Comparison of ENCODE assay signal across 8 cellular contexts in genomic region chr4:168831919-168832745, GRCh38.
DNase-seq lines count a peak whose midpoint lies in the region; ATAC-seq and TF ChIP-seq lines count a peak whose summit lies in the region.

No MANE protein-coding gene starts in this region.

- H3K36me3 Mint-ChIP-seq in naive thymus-derived CD8-positive, alpha-beta T cell: peaks cover 0 to 2% (median 0%) of the 10 kb centered on the region in 3 donors

- peaks cover 14% of the 10 kb centered on the region for H3K79me2 ChIP-seq in OCI-LY3 (ENCODE audit: low read length)

- POLR2A ChIA-PET in naive thymus-derived CD8-positive, alpha-beta T cell (lab: Charles Lee): no interaction called here

- H2AFZ ChIP-seq in OCI-LY3 (ENCODE audit: low read depth, low read length): peak overlapping the region; percentile 74

- peak overlapping the region; percentile 76 for H3K9ac ChIP-seq in OCI-LY3 (ENCODE audit: low read length)
- H3K9ac ChIP-seq in stomach smooth muscle (ENCODE audit: low read length in 2 of 2): peak overlapping the region; percentile 97 to 98

- no peak for TF ChIP-seq CTCF in OCI-LY3 (IDR thresholded peaks at IDR 0.05; ENCODE audit: low read depth, low read length)

- DNase-seq in Ammon's horn (ENCODE audit: low spot score) (peak; percentile 57), fibroblast of gingiva (ENCODE audit: low read depth) (peak; percentile 69)
- peak; percentile 12 to 17 for DNase-seq in activated T-helper 1 cell treated with anti-CD3 and anti-CD28 coated beads, Interleukin-2, amount 50 U/mL, for 16 hours (ENCODE audit: low read depth in 1 of 2, low spot score in 1 of 2)
- DNase-seq in naive thymus-derived CD8-positive, alpha-beta T cell: peak in 9 of 10 donors; percentile 17 to 70 (median 37)

- peaks cover 29 to 82% (median 48%) of the 10 kb centered on the region in 5 donors for H3K27me3 Mint-ChIP-seq in naive thymus-derived CD8-positive, alpha-beta T cell

- H4K20me1 ChIP-seq in OCI-LY3 (ENCODE audit: insufficient read depth, low read length): no peaks in the 10 kb centered on the region

- H3K36me3 ChIP-seq in OCI-LY3 (replicated peaks; ENCODE audit: low read depth, low read length) (no peaks in the 10 kb centered on the region), stomach smooth muscle (ENCODE audit: control insufficient read depth in 2 of 2, insufficient read depth in 2 of 2, low read length in 2 of 2) (peaks cover 0 to 2% of the 10 kb centered on the region in 2 donors)

- no peak overlapping the region for H3K27ac Mint-ChIP-seq in naive thymus-derived CD8-positive, alpha-beta T cell

- H3K27me3 ChIP-seq in OCI-LY3 (ENCODE audit: low read depth, low read length) (0 out of 2 replicates have a peak, but pooled peaks cover 4% of the 10 kb centered on the region), stomach smooth muscle (ENCODE audit: control insufficient read depth in 1 of 2, insufficient read depth in 2 of 2, low read length in 2 of 2) (no peaks in the 10 kb centered on the region)

- no peaks in the 10 kb centered on the region for H3K9me3 Mint-ChIP-seq in naive thymus-derived CD8-positive, alpha-beta T cell

- peak overlapping the region; percentile 80 for H3K4me2 ChIP-seq in OCI-LY3 (ENCODE audit: low read length)

- peaks cover 15% of the 10 kb centered on the region for H3K4me1 ChIP-seq in OCI-LY3 (ENCODE audit: low read length)
- peaks cover 18% of the 10 kb centered on the region for H3K4me1 ChIP-seq in stomach smooth muscle (ENCODE audit: control insufficient read depth, insufficient read depth, low read length)

- H3K4me3 Mint-ChIP-seq in naive thymus-derived CD8-positive, alpha-beta T cell: peak overlapping the region; percentile 70 to 93 (median 83)

- H3K27ac ChIP-seq in OCI-LY3 (ENCODE audit: low read length) (peak overlapping the region; percentile 4; the same call in 1 of the 2 replicates), stomach smooth muscle (ENCODE audit: low read length) (peak overlapping the region; percentile 99)

- H3K9me3 ChIP-seq in OCI-LY3 (ENCODE audit: insufficient read depth, low read length) (no peaks in the 10 kb centered on the region), stomach smooth muscle (ENCODE audit: control insufficient read depth in 2 of 2, low read length in 2 of 2) (no peaks in the 10 kb centered on the region)

- H3K4me3 ChIP-seq in OCI-LY3 (ENCODE audit: low read length) (peak overlapping the region; percentile 89), stomach smooth muscle (ENCODE audit: low read length in 2 of 2) (peak overlapping the region; percentile 85 to 91)

- H3K4me1 Mint-ChIP-seq in naive thymus-derived CD8-positive, alpha-beta T cell: peaks cover 8 to 21% (median 16%) of the 10 kb centered on the region in 4 donors

- ATAC-seq in GM19023 (IDR thresholded peaks at IDR 0.05; ENCODE audit: unreplicated experiment) (peak; percentile 92), HG03139 (IDR thresholded peaks at IDR 0.05; ENCODE audit: unreplicated experiment) (peak; percentile 87)
- ATAC-seq in naive thymus-derived CD8-positive, alpha-beta T cell: peak; percentile 78 to 91

Comparison
In these comparisons a context has a peak if more than half of its experiments do, and no peak if none do; other contexts are left out.
1. Peak in every context shown above with its lines: DNase-seq, ATAC-seq, H3K4me3 ChIP-seq and H3K27ac ChIP-seq.
2. DNase-seq: peak in every context shown above with its lines; median percentile 69 in fibroblast of gingiva; 57 in Ammon's horn; 37 in naive thymus-derived CD8-positive, alpha-beta T cell; 14 in activated T-helper 1 cell treated with anti-CD3 and anti-CD28 coated beads, Interleukin-2, amount 50 U/mL, for 16 hours.